ENCODE assay signal across 11 cellular contexts in the genomic region with DNA sequence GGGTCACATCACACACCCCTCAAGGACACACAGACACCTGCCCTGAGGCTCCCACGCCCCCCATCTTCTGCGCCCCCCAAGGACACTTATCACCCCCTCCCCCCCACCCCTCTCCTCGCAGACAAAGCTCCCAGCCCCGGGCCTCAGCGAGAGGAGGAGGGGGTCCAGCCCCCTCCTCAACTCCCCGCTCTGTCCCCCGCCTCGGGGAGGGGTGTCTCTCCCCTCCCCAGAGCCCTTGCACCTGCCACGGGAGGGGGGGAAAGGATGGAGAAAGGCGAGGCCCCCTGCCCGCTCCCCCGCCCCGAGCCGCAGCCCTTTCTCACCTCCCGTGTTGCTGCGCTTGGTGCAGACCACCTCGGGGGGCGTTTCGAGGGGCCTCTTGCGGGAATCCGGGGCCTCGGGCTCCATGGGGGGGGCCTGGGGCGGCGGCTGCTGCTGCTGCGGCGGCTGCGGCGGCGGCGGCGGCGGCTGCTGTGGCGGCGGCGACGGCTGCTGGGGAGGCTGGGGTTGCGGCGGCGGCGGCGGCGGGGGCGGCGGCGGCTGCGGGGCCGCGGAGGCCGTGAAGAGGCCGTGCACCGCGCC. TPM values are rescaled to one million over a fixed set of nuclear protein-coding genes. Genes with fewer than 3 reads are reported as not detected.
DNase-seq lines count a peak whose midpoint lies in the region; ATAC-seq, FAIRE-seq and TF ChIP-seq lines count a peak whose summit lies in the region.
"Had no signal": no experiment of that assay in that cellular context is flagged by ENCODE, and none has a peak within 500 bp of the region (broad histone marks: within the 10 kb centered on the region; RNA-seq: fewer than 3 reads in every experiment).

No MANE protein-coding gene starts in this region.

- H2BK15ac ChIP-seq in mesendoderm (replicated peaks; ENCODE audit: low read depth) = no peak overlapping the region

- WGBS in right lobe of liver (ENCODE audit: insufficient coverage, low coverage, low lambda C conversion rate, missing lambda C conversion rate) = 1% methylated on average over 20 of the region's 52 CpGs
- WGBS in HepG2 (ENCODE audit: low lambda C conversion rate) = 17% methylated on average over 17 of the region's 52 CpGs
- WGBS in mesendoderm (ENCODE audit: extremely low coverage, insufficient coverage, low lambda C conversion rate) = no CpG with 5 or more reads among the region's 52 CpGs
- WGBS in transverse colon (ENCODE audit: low coverage in 1 of 2), 2 donors = 10% methylated on average over 4 of the region's 52 CpGs; no CpG with 5 or more reads in 1 of the 2 donors

- H3K27me3 ChIP-seq in right lobe of liver (peaks cover 4 to 5% of the 10 kb centered on the region in 2 donors), HepG2 (ENCODE audit: control insufficient read depth in 1 of 2, insufficient read depth in 2 of 2, low read length in 2 of 2) (peaks cover 1 to 43% of the 10 kb centered on the region in 2 experiments), mesendoderm (ENCODE audit: insufficient read depth, low read length, poor library complexity) (no peaks in the 10 kb centered on the region), transverse colon (peaks cover 74% of the 10 kb centered on the region)

- peak overlapping the region; percentile 3 to 16 for H3K4me3 Mint-ChIP-seq in effector memory CD8-positive, alpha-beta T cell
- peak overlapping the region; percentile 55 to 65 (median 60) for H3K4me3 Mint-ChIP-seq in nephron

- H3K18ac ChIP-seq in mesendoderm (ENCODE audit: low read length) = no peak overlapping the region

- H3K79me2 ChIP-seq in HepG2 (ENCODE audit: insufficient read depth, low read length) (no peaks in the 10 kb centered on the region), mesendoderm (ENCODE audit: control insufficient read depth, insufficient read depth, low read length) (no peaks in the 10 kb centered on the region)

- no peaks in the 10 kb centered on the region for H3K9me3 Mint-ChIP-seq in effector memory CD8-positive, alpha-beta T cell
- no peaks in the 10 kb centered on the region for H3K9me3 Mint-ChIP-seq in nephron
- H3K9me3 Mint-ChIP-seq: CD8-positive, alpha-beta memory T cell had no signal

- H3K9ac ChIP-seq in HepG2 (ENCODE audit: insufficient read depth, low read depth, low read length) = no peak overlapping the region
- no peak overlapping the region for H3K9ac ChIP-seq in mesendoderm (ENCODE audit: low read length)

- H3K4me1 Mint-ChIP-seq in effector memory CD8-positive, alpha-beta T cell (ENCODE audit: low read depth in 2 of 2) = peaks cover 11 to 17% of the 10 kb centered on the region in 2 donors
- H3K4me1 Mint-ChIP-seq in nephron = peaks cover 5% of the 10 kb centered on the region

- no peak overlapping the region for H2AK5ac ChIP-seq in mesendoderm (ENCODE audit: low read length)

- no peak overlapping the region for H3K23ac ChIP-seq in mesendoderm (ENCODE audit: low read length)

- H3K4me3 ChIP-seq in right lobe of liver (peak overlapping the region; percentile 4 to 19 (median 7)), HepG2 (replicated peaks in 1 of 3; ENCODE audit: insufficient read depth in 1 of 3, low read depth in 2 of 3, low read length in 3 of 3) (no peak overlapping the region), mesendoderm (ENCODE audit: low read length) (no peak overlapping the region), transverse colon (peak overlapping the region in 1 of 4 donors; percentile 31)

- no peak overlapping the region for H3K4me2 ChIP-seq in HepG2 (ENCODE audit: low read depth, low read length)
- no peak overlapping the region for H3K4me2 ChIP-seq in mesendoderm (ENCODE audit: low read length)

- H2AFZ ChIP-seq in HepG2 (ENCODE audit: low read length) = no peak overlapping the region

- TF ChIP-seq POLR2A in right lobe of liver (IDR thresholded peaks at IDR 0.05) (no peak), HepG2 (IDR thresholded peaks at IDR 0.05; ENCODE audit: insufficient read depth in 1 of 2, low read depth in 2 of 2, low read length in 2 of 2) (no peak), transverse colon (IDR thresholded peaks at IDR 0.05) (no peak)

- peaks cover 81 to 92% of the 10 kb centered on the region in 2 donors for H3K27me3 Mint-ChIP-seq in effector memory CD8-positive, alpha-beta T cell
- peaks cover 88% of the 10 kb centered on the region for H3K27me3 Mint-ChIP-seq in nephron (ENCODE audit: low read depth)

- no peaks in the 10 kb centered on the region for H4K20me1 ChIP-seq in HepG2 (ENCODE audit: insufficient read depth, low read length)

- no peak overlapping the region for H3K27ac Mint-ChIP-seq in effector memory CD8-positive, alpha-beta T cell
- H3K27ac Mint-ChIP-seq in nephron = no peak overlapping the region

- BruUV-seq in HepG2 (replicated peaks; lab: Mats Ljungman, UMichigan) = no TSS peak

- no peaks in the 10 kb centered on the region for H3K36me3 Mint-ChIP-seq in effector memory CD8-positive, alpha-beta T cell (ENCODE audit: insufficient read depth)
- H3K36me3 Mint-ChIP-seq in nephron (ENCODE audit: low read depth) = no peaks in the 10 kb centered on the region

- no peak overlapping the region for H2BK5ac ChIP-seq in mesendoderm (ENCODE audit: low read length)

- TF ChIP-seq EP300 in HepG2 (IDR thresholded peaks at IDR 0.05; ENCODE audit: low read depth in 2 of 2, low read length in 2 of 2) (no peak), HepG2 (CRISPR knock-in tag; IDR thresholded peaks at IDR 0.05; ENCODE audit: borderline replicate concordance) (no peak), transverse colon (IDR thresholded peaks at IDR 0.05; ENCODE audit: low read depth) (no peak)

- POLR2A ChIA-PET in HepG2 (lab: Yijun Ruan, JAX) = no interaction called here

- no peak for FAIRE-seq in HepG2 (lab: Jason Lieb, UNC)
- FAIRE-seq: colon had no signal

- H3K36me3 ChIP-seq in right lobe of liver = no peaks in the 10 kb centered on the region
- no peaks in the 10 kb centered on the region for H3K36me3 ChIP-seq in HepG2 (replicated peaks in 1 of 2; ENCODE audit: control insufficient read depth in 1 of 2, insufficient read depth in 2 of 2, low read length in 2 of 2)
- no peaks in the 10 kb centered on the region for H3K36me3 ChIP-seq in mesendoderm (ENCODE audit: control insufficient read depth, insufficient read depth, low read length)
- H3K36me3 ChIP-seq in transverse colon = no peaks in the 10 kb centered on the region

- intact Hi-C loops in right lobe of liver (cut with DNase I) (no loop called here), HepG2 (cut with micrococcal nuclease; ENCODE audit: unreplicated experiment) (no loop called here), transverse colon (cut with DNase I; ENCODE audit: low total_unique reads) (no loop called here)

- no peak for ATAC-seq in right lobe of liver
- no peak for ATAC-seq in HepG2
- ATAC-seq in effector memory CD8-positive, alpha-beta T cell (replicated peaks) = no peak
- ATAC-seq in HG02973 (IDR thresholded peaks at IDR 0.05; ENCODE audit: unreplicated experiment) = no peak
- ATAC-seq in GM18519 (IDR thresholded peaks at IDR 0.05; ENCODE audit: low FRiP score, unreplicated experiment) = no peak

- H3K4ac ChIP-seq in mesendoderm (ENCODE audit: low read depth, low read length) = no peak overlapping the region

- no peak for DNase-seq in right lobe of liver
- DNase-seq in HepG2 (ENCODE audit: low spot score) = no peak
- peak in 1 of 3 experiments; percentile 10 for DNase-seq in effector memory CD8-positive, alpha-beta T cell
- no peak for DNase-seq in mesendoderm
- no peak for DNase-seq in transverse colon

- H3K79me1 ChIP-seq in mesendoderm (ENCODE audit: low read length) = no peaks in the 10 kb centered on the region

- H2BK120ac ChIP-seq in mesendoderm (ENCODE audit: low read depth, low read length) = no peak overlapping the region

- no peak overlapping the region for H4K8ac ChIP-seq in mesendoderm (ENCODE audit: low read depth, low read length)

- peak overlapping the region in 1 of 3 donors; percentile 10 for H3K27ac ChIP-seq in right lobe of liver
- no peak overlapping the region for H3K27ac ChIP-seq in HepG2 (ENCODE audit: extremely low read length, insufficient read depth, low read length)
- H3K27ac ChIP-seq in mesendoderm (ENCODE audit: low read depth, low read length) = no peak overlapping the region
- H3K27ac ChIP-seq in transverse colon = peak overlapping the region in 2 of 4 donors; percentile 21 to 34

- H3K9me3 ChIP-seq in right lobe of liver (no peaks in the 10 kb centered on the region), HepG2 (ENCODE audit: low read length) (no peaks in the 10 kb centered on the region), transverse colon (no peaks in the 10 kb centered on the region)

- no peak for TF ChIP-seq CTCF in right lobe of liver (IDR thresholded peaks at IDR 0.05)
- TF ChIP-seq CTCF in HepG2 (CRISPR knock-in tag; IDR thresholded peaks at IDR 0.05) = no peak
- TF ChIP-seq CTCF in nephron (IDR thresholded peaks at IDR 0.05; ENCODE audit: unreplicated experiment in 3 of 3) = no peak
- TF ChIP-seq CTCF in transverse colon (IDR thresholded peaks at IDR 0.05) = no peak

- TF ChIP-seq RAD21 in HepG2 (CRISPR knock-in tag; IDR thresholded peaks at IDR 0.05) = no peak

- no peak overlapping the region for H4K5ac ChIP-seq in mesendoderm (ENCODE audit: low read length)

- no peak overlapping the region for H3K56ac ChIP-seq in mesendoderm (ENCODE audit: low read length)

- H3K4me1 ChIP-seq in right lobe of liver (no peaks in the 10 kb centered on the region), HepG2 (ENCODE audit: insufficient read depth, low read length) (no peaks in the 10 kb centered on the region), mesendoderm (ENCODE audit: control insufficient read depth, low read depth, low read length) (no peaks in the 10 kb centered on the region), transverse colon (peaks cover 0 to 6% (median 2%) of the 10 kb centered on the region in 4 donors)

- in situ Hi-C loops in HepG2 (cut with HindIII; ENCODE audit: extremely low pct_ligation_motif_present, low pct_unique_long_range_greater_than_20kb) (no loop called here), transverse colon (cut with MboI; ENCODE audit: low pct_ligation_motif_present in 1 of 4, low pct_unique_long_range_greater_than_20kb in 1 of 4, low sequenced_read_pairs in 3 of 4) (no loop called here)

- CTCF ChIA-PET in HepG2 (lab: Yijun Ruan, JAX; ENCODE audit: low intra/inter-chr PET ratio, low total read pairs) = no interaction called here

RNA-seq across cellular contexts. Expression of a gene that starts 0.6 kb away (rescaled TPM):
- total RNA-seq in right lobe of liver = 1 to 10 TPM in 2 of 6 experiments, under 1 TPM in 4; 0.66 to 2.5 (median 0.85) TPM
- total RNA-seq in HepG2 (2016; rRNA removed; fragmentation: Illumina TruSeq; extraction: Trizol) = not detected in 2 replicates
- total RNA-seq in HepG2 (2016; cell fraction: cytosol; rRNA removed; fragmentation: Illumina TruSeq; extraction: Trizol; ENCODE audit: low read depth) = not detected in 2 replicates
- total RNA-seq in HepG2 (2016; cell fraction: insoluble cytoplasmic fraction; rRNA removed; fragmentation: Illumina TruSeq; extraction: Trizol) = not detected in 2 replicates
- not detected in 2 replicates for total RNA-seq in HepG2 (2016; cell fraction: membrane; rRNA removed; fragmentation: Illumina TruSeq; extraction: Trizol)
- not detected in 2 replicates for total RNA-seq in HepG2 (2016; cell fraction: nucleus; rRNA removed; fragmentation: Illumina TruSeq; extraction: Trizol)
- polyA plus RNA-seq in HepG2 (2011; rRNA removed) = not detected in 2 replicates
- polyA plus RNA-seq in HepG2 (2011; cell fraction: cytosol; rRNA removed) = not detected in 2 replicates
- not detected in 2 replicates for polyA plus RNA-seq in HepG2 (2011; cell fraction: nucleus; rRNA removed)
- polyA plus RNA-seq in HepG2 (2012) = not detected in 2 replicates
- not detected in 2 replicates for polyA plus RNA-seq in HepG2 (2016; cell fraction: cytosol; fragmentation: Illumina TruSeq; extraction: Trizol; ENCODE audit: low read depth)
- polyA plus RNA-seq in HepG2 (2016; cell fraction: insoluble cytoplasmic fraction; fragmentation: Illumina TruSeq; extraction: Trizol; ENCODE audit: low read depth) = not detected in 2 replicates
- not detected in 2 replicates for polyA plus RNA-seq in HepG2 (2016; cell fraction: membrane; fragmentation: Illumina TruSeq; extraction: Trizol; ENCODE audit: low read depth)
- polyA plus RNA-seq in HepG2 (2016; cell fraction: nucleus; fragmentation: Illumina TruSeq; extraction: Trizol; ENCODE audit: insufficient read depth, low read depth) = not detected in 2 replicates
- polyA minus RNA-seq in HepG2 (2011; rRNA and poly(A)+ RNA removed; ENCODE audit: low replicate concordance) = not detected in 2 replicates
- not detected in 2 replicates for polyA minus RNA-seq in HepG2 (2011; cell fraction: cytosol; rRNA and poly(A)+ RNA removed)
- not detected in 2 replicates for polyA minus RNA-seq in HepG2 (2011; cell fraction: nucleus; rRNA and poly(A)+ RNA removed)
- polyA plus RNA-seq in mesendoderm (2013, experiment 1 of 2) = 0.93 TPM
- 0.98 TPM for polyA plus RNA-seq in mesendoderm (2013, experiment 2 of 2)
- 1 to 10 TPM in 1 of 4 donors, under 1 TPM in 2, not detected in 1; 0.41 to 2.2 (median 1.00) TPM for total RNA-seq in transverse colon
- total RNA-seq: CD8-positive, alpha-beta memory T cell had no signal
- polyA plus RNA-seq: CD8-positive, alpha-beta memory T cell had no signal

RNA-seq across cellular contexts. Expression of a gene that starts 22.2 kb away (rescaled TPM):
- total RNA-seq in right lobe of liver (1 to 10 TPM; 5.8 to 9.7 (median 8.1) TPM), HepG2 (2016; rRNA removed; fragmentation: Illumina TruSeq; extraction: Trizol) (3.3 and 4.2 TPM in 2 replicates), transverse colon (10 to 100 TPM in 2 of 4 donors, 1 to 10 TPM in 2; 7.8 to 18.7 (median 10.6) TPM)
- total RNA-seq in HepG2 (2016; cell fraction: cytosol; rRNA removed; fragmentation: Illumina TruSeq; extraction: Trizol; ENCODE audit: low read depth) = 0.53 and 0.71 TPM in 2 replicates
- 2.2 and 3.8 TPM in 2 replicates for total RNA-seq in HepG2 (2016; cell fraction: insoluble cytoplasmic fraction; rRNA removed; fragmentation: Illumina TruSeq; extraction: Trizol)
- 0.74 and 1.1 TPM in 2 replicates for total RNA-seq in HepG2 (2016; cell fraction: membrane; rRNA removed; fragmentation: Illumina TruSeq; extraction: Trizol)
- 4.0 and 4.2 TPM in 2 replicates for total RNA-seq in HepG2 (2016; cell fraction: nucleus; rRNA removed; fragmentation: Illumina TruSeq; extraction: Trizol)
- 4.9 and 6.0 TPM in 2 replicates for polyA plus RNA-seq in HepG2 (2011; rRNA removed)
- 3.1 and 4.4 TPM in 2 replicates for polyA plus RNA-seq in HepG2 (2011; cell fraction: cytosol; rRNA removed)
- 22.6 and 26.0 TPM in 2 replicates for polyA plus RNA-seq in HepG2 (2011; cell fraction: nucleus; rRNA removed)
- polyA plus RNA-seq in HepG2 (2012) = 4.4 and 5.7 TPM in 2 replicates
- 0.61 and 0.75 TPM in 2 replicates for polyA plus RNA-seq in HepG2 (2016; cell fraction: cytosol; fragmentation: Illumina TruSeq; extraction: Trizol; ENCODE audit: low read depth)
- polyA plus RNA-seq in HepG2 (2016; cell fraction: insoluble cytoplasmic fraction; fragmentation: Illumina TruSeq; extraction: Trizol; ENCODE audit: low read depth) = 4.7 and 5.4 TPM in 2 replicates
- 0.81 and 1.2 TPM in 2 replicates for polyA plus RNA-seq in HepG2 (2016; cell fraction: membrane; fragmentation: Illumina TruSeq; extraction: Trizol; ENCODE audit: low read depth)
- 12.9 and 13.8 TPM in 2 replicates for polyA plus RNA-seq in HepG2 (2016; cell fraction: nucleus; fragmentation: Illumina TruSeq; extraction: Trizol; ENCODE audit: insufficient read depth, low read depth)
- polyA minus RNA-seq in HepG2 (2011; rRNA and poly(A)+ RNA removed; ENCODE audit: low replicate concordance) = 4.8 and 6.4 TPM in 2 replicates
- polyA minus RNA-seq in HepG2 (2011; cell fraction: cytosol; rRNA and poly(A)+ RNA removed) = 1.9 and 2.6 TPM in 2 replicates
- polyA minus RNA-seq in HepG2 (2011; cell fraction: nucleus; rRNA and poly(A)+ RNA removed) = 8.2 and 9.9 TPM in 2 replicates
- polyA plus RNA-seq in mesendoderm (2013, experiment 1 of 2) = 4.3 TPM
- 4.6 TPM for polyA plus RNA-seq in mesendoderm (2013, experiment 2 of 2)

RNA-seq across cellular contexts. Expression of a gene that starts 49.8 kb away (rescaled TPM):
- total RNA-seq in right lobe of liver = 1 to 10 TPM in 1 of 6 experiments, under 1 TPM in 1, not detected in 4; 0.86 to 1.1 TPM
- total RNA-seq in HepG2 (2016; rRNA removed; fragmentation: Illumina TruSeq; extraction: Trizol) = not detected in 2 replicates
- not detected in 2 replicates for total RNA-seq in HepG2 (2016; cell fraction: cytosol; rRNA removed; fragmentation: Illumina TruSeq; extraction: Trizol; ENCODE audit: low read depth)
- total RNA-seq in HepG2 (2016; cell fraction: insoluble cytoplasmic fraction; rRNA removed; fragmentation: Illumina TruSeq; extraction: Trizol) = not detected in 2 replicates
- total RNA-seq in HepG2 (2016; cell fraction: membrane; rRNA removed; fragmentation: Illumina TruSeq; extraction: Trizol) = not detected in 2 replicates
- total RNA-seq in HepG2 (2016; cell fraction: nucleus; rRNA removed; fragmentation: Illumina TruSeq; extraction: Trizol) = not detected in 2 replicates
- polyA plus RNA-seq in HepG2 (2011; rRNA removed) = not detected in 2 replicates
- polyA plus RNA-seq in HepG2 (2011; cell fraction: cytosol; rRNA removed) = not detected in 2 replicates
- not detected in 2 replicates for polyA plus RNA-seq in HepG2 (2011; cell fraction: nucleus; rRNA removed)
- polyA plus RNA-seq in HepG2 (2012) = not detected in 2 replicates
- polyA plus RNA-seq in HepG2 (2016; cell fraction: cytosol; fragmentation: Illumina TruSeq; extraction: Trizol; ENCODE audit: low read depth) = not detected in 2 replicates
- not detected in 2 replicates for polyA plus RNA-seq in HepG2 (2016; cell fraction: insoluble cytoplasmic fraction; fragmentation: Illumina TruSeq; extraction: Trizol; ENCODE audit: low read depth)
- not detected in 2 replicates for polyA plus RNA-seq in HepG2 (2016; cell fraction: membrane; fragmentation: Illumina TruSeq; extraction: Trizol; ENCODE audit: low read depth)
- not detected in 2 replicates for polyA plus RNA-seq in HepG2 (2016; cell fraction: nucleus; fragmentation: Illumina TruSeq; extraction: Trizol; ENCODE audit: insufficient read depth, low read depth)
- polyA minus RNA-seq in HepG2 (2011; rRNA and poly(A)+ RNA removed; ENCODE audit: low replicate concordance) = not detected in 2 replicates
- polyA minus RNA-seq in HepG2 (2011; cell fraction: cytosol; rRNA and poly(A)+ RNA removed) = not detected in 2 replicates
- polyA minus RNA-seq in HepG2 (2011; cell fraction: nucleus; rRNA and poly(A)+ RNA removed) = not detected in 2 replicates
- 0.06 TPM for polyA plus RNA-seq in mesendoderm (2013, experiment 1 of 2)
- not detected for polyA plus RNA-seq in mesendoderm (2013, experiment 2 of 2)
- not detected for total RNA-seq in transverse colon
- total RNA-seq: CD8-positive, alpha-beta memory T cell; posterior vena cava had no signal
- polyA plus RNA-seq: CD8-positive, alpha-beta memory T cell had no signal

RNA-seq across cellular contexts. Expression of a gene that starts 58.5 kb away (rescaled TPM):
- total RNA-seq in right lobe of liver (not detected), HepG2 (2016; rRNA removed; fragmentation: Illumina TruSeq; extraction: Trizol) (not detected in 2 replicates), transverse colon (not detected)
- not detected in 2 replicates for total RNA-seq in HepG2 (2016; cell fraction: cytosol; rRNA removed; fragmentation: Illumina TruSeq; extraction: Trizol; ENCODE audit: low read depth)
- total RNA-seq in HepG2 (2016; cell fraction: insoluble cytoplasmic fraction; rRNA removed; fragmentation: Illumina TruSeq; extraction: Trizol) = not detected in 2 replicates
- total RNA-seq in HepG2 (2016; cell fraction: membrane; rRNA removed; fragmentation: Illumina TruSeq; extraction: Trizol) = not detected in 2 replicates
- not detected in 2 replicates for total RNA-seq in HepG2 (2016; cell fraction: nucleus; rRNA removed; fragmentation: Illumina TruSeq; extraction: Trizol)
- polyA plus RNA-seq in HepG2 (2011; rRNA removed) = not detected in 2 replicates
- not detected in 2 replicates for polyA plus RNA-seq in HepG2 (2011; cell fraction: cytosol; rRNA removed)
- polyA plus RNA-seq in HepG2 (2011; cell fraction: nucleus; rRNA removed) = 0.07 TPM in 1 of 2 replicates, not detected in the other
- not detected in 2 replicates for polyA plus RNA-seq in HepG2 (2012)
- not detected in 2 replicates for polyA plus RNA-seq in HepG2 (2016; cell fraction: cytosol; fragmentation: Illumina TruSeq; extraction: Trizol; ENCODE audit: low read depth)
- not detected in 2 replicates for polyA plus RNA-seq in HepG2 (2016; cell fraction: insoluble cytoplasmic fraction; fragmentation: Illumina TruSeq; extraction: Trizol; ENCODE audit: low read depth)
- polyA plus RNA-seq in HepG2 (2016; cell fraction: membrane; fragmentation: Illumina TruSeq; extraction: Trizol; ENCODE audit: low read depth) = not detected in 2 replicates
- polyA plus RNA-seq in HepG2 (2016; cell fraction: nucleus; fragmentation: Illumina TruSeq; extraction: Trizol; ENCODE audit: insufficient read depth, low read depth) = not detected in 2 replicates
- not detected in 2 replicates for polyA minus RNA-seq in HepG2 (2011; rRNA and poly(A)+ RNA removed; ENCODE audit: low replicate concordance)
- polyA minus RNA-seq in HepG2 (2011; cell fraction: cytosol; rRNA and poly(A)+ RNA removed) = not detected in 2 replicates
- polyA minus RNA-seq in HepG2 (2011; cell fraction: nucleus; rRNA and poly(A)+ RNA removed) = not detected in 2 replicates
- not detected for polyA plus RNA-seq in mesendoderm (2013, experiment 1 of 2)
- not detected for polyA plus RNA-seq in mesendoderm (2013, experiment 2 of 2)
- total RNA-seq: CD8-positive, alpha-beta memory T cell; posterior vena cava had no signal
- polyA plus RNA-seq: CD8-positive, alpha-beta memory T cell had no signal

Comparison
In these comparisons a context has a peak if more than half of its experiments do, and no peak if none do; other contexts are left out.
1. H3K4me3 ChIP-seq: peak in right lobe of liver (3 of 3); none in HepG2 (0 of 3) and mesendoderm (single experiment).